ENCODE assay signal across 11 cellular contexts in the genomic region with DNA sequence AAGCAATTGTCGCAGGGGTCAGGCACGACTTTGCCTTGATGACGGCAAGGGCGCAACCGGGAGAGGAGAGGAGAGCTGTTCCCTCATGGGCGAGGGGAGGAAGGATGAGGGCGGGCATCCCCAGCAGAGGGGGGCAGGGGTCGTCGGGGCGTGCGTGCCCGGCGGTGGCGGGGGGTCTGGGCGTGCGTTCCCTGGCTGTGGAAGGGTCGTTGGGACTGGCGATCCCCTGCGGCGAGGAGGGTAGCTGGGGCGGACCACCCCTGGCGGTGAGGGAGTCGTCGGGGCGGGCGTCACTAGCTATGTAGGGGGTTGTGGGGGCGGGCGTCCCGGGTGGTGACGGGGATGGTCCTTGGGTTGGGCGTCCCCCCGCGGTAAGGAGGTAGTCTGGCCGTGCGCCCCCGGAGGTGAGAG. TPM values are rescaled to one million over a fixed set of nuclear protein-coding genes. Genes with fewer than 3 reads are reported as not detected.
DNase-seq lines count a peak whose midpoint lies in the region; ATAC-seq and TF ChIP-seq lines count a peak whose summit lies in the region.
"Had no signal": no experiment of that assay in that cellular context is flagged by ENCODE, and none has a peak within 500 bp of the region (broad histone marks: within the 10 kb centered on the region; RNA-seq: fewer than 3 reads in every experiment).

No MANE protein-coding gene starts in this region.

- H3K79me2 ChIP-seq in SK-N-SH (ENCODE audit: insufficient read depth) (no peaks in the 10 kb centered on the region), PC-3 (ENCODE audit: low read length) (no peaks in the 10 kb centered on the region), smooth muscle cell (ENCODE audit: low read depth) (no peaks in the 10 kb centered on the region)

- TF ChIP-seq EP300 in SK-N-SH (IDR thresholded peaks at IDR 0.05; ENCODE audit: borderline replicate concordance in 1 of 2, low read depth in 1 of 2, low read length in 1 of 2): no peak
- TF ChIP-seq EP300 in esophagus muscularis mucosa (IDR thresholded peaks at IDR 0.05): no peak

- no peak for DNase-seq in SK-N-SH
- DNase-seq in PC-3: no peak
- DNase-seq in esophagus muscularis mucosa (ENCODE audit: extremely low spot score): no peak
- no peak for DNase-seq in smooth muscle cell (lab: John Stamatoyannopoulos, UW; ENCODE audit: unreplicated experiment)
- no peak for DNase-seq in retina
- DNase-seq in 8988T: no peak
- DNase-seq in NCI-H446 treated with DMSO at 0.1 percent for 48 hours (lab: John Stamatoyannopoulos, UW): no peak
- DNase-seq: NCI-H2029 had no signal

- H3F3A ChIP-seq in SK-N-SH (replicated peaks; ENCODE audit: insufficient read depth) (peaks cover 12% of the 10 kb centered on the region), PC-3 (ENCODE audit: low read length, unreplicated experiment) (no peaks in the 10 kb centered on the region), smooth muscle cell (ENCODE audit: low read depth) (no peaks in the 10 kb centered on the region)

- TF ChIP-seq CTCF in SK-N-SH (IDR thresholded peaks at IDR 0.05): no peak
- TF ChIP-seq CTCF in PC-3 (conservative IDR thresholded peaks at IDR 0.05; ENCODE audit: low read depth, low read length): no peak
- no peak for TF ChIP-seq CTCF in esophagus muscularis mucosa (IDR thresholded peaks at IDR 0.05)
- no peak for TF ChIP-seq CTCF in smooth muscle cell (IDR thresholded peaks at IDR 0.05; ENCODE audit: borderline replicate concordance, insufficient read depth, poor library complexity, severe bottlenecking)

- ATAC-seq in SK-N-SH treated with all-trans-retinoic acid at 6 μM for 48 hours: no peak
- ATAC-seq in PC-3: no peak

- H3K36me3 ChIP-seq in SK-N-SH (replicated peaks in 1 of 2; ENCODE audit: control insufficient read depth in 1 of 2, insufficient read depth in 2 of 2, low read length in 1 of 2) (no peaks in the 10 kb centered on the region), PC-3 (ENCODE audit: low read depth, low read length) (no peaks in the 10 kb centered on the region), esophagus muscularis mucosa (no peaks in the 10 kb centered on the region), smooth muscle cell (ENCODE audit: low read depth) (no peaks in the 10 kb centered on the region)
- H3K36me3 ChIP-seq: pancreas had no signal

- H3K4me3 ChIP-seq in SK-N-SH (ENCODE audit: low read depth in 2 of 2, low read length in 1 of 2): no peak overlapping the region
- H3K4me3 ChIP-seq in PC-3 (ENCODE audit: low read length): no peak overlapping the region
- H3K4me3 ChIP-seq in esophagus muscularis mucosa: peak overlapping the region; percentile 33 to 51 (median 45)
- peak overlapping the region; percentile 45 for H3K4me3 ChIP-seq in smooth muscle cell

- no peak overlapping the region for H2AFZ ChIP-seq in SK-N-SH (ENCODE audit: low read depth)
- no peak overlapping the region for H2AFZ ChIP-seq in PC-3 (ENCODE audit: low read length)
- no peak overlapping the region for H2AFZ ChIP-seq in smooth muscle cell (ENCODE audit: low read depth)

- H4K20me1 ChIP-seq in SK-N-SH (ENCODE audit: insufficient read depth): no peaks in the 10 kb centered on the region
- H4K20me1 ChIP-seq in PC-3 (ENCODE audit: low read length): no peaks in the 10 kb centered on the region
- H4K20me1 ChIP-seq in smooth muscle cell (ENCODE audit: low read depth): peaks cover 23% of the 10 kb centered on the region

- CTCF ChIA-PET in SK-N-SH (lab: Yijun Ruan, JAX): interaction anchor here (1.3 to 2.5 kb wide), 3 partner anchors 25 to 200 kb away, joined by 3 to 7 read pairs (median 4); no protein-coding TSS in a partner anchor
- CTCF ChIA-PET in PC-3 (lab: Charles Lee): no interaction called here

- H3K4me2 ChIP-seq in SK-N-SH (no peak overlapping the region), PC-3 (ENCODE audit: low read length) (peak overlapping the region; percentile 60), smooth muscle cell (peak overlapping the region; percentile 84)

- TF ChIP-seq RAD21 in SK-N-SH (IDR thresholded peaks at IDR 0.05; ENCODE audit: low read length): no peak

- H3K9ac ChIP-seq in SK-N-SH (no peak overlapping the region), PC-3 (ENCODE audit: low read length) (no peak overlapping the region), smooth muscle cell (ENCODE audit: low read depth) (no peak overlapping the region)

- H3K9me2 ChIP-seq in SK-N-SH (no peaks in the 10 kb centered on the region), PC-3 (replicated peaks; ENCODE audit: low read length) (no peaks in the 10 kb centered on the region)

- POLR2A ChIA-PET in SK-N-SH (lab: Yijun Ruan, JAX) (no interaction called here), PC-3 (lab: Charles Lee; ENCODE audit: unreplicated experiment) (interaction anchor here (0.7 kb wide), 1 partner anchor 12 kb away, joined by 34 read pairs; no protein-coding TSS in a partner anchor)

- no peaks in the 10 kb centered on the region for H3K9me3 ChIP-seq in SK-N-SH
- no peaks in the 10 kb centered on the region for H3K9me3 ChIP-seq in PC-3 (ENCODE audit: low read length)
- no peaks in the 10 kb centered on the region for H3K9me3 ChIP-seq in esophagus muscularis mucosa
- no peaks in the 10 kb centered on the region for H3K9me3 ChIP-seq in smooth muscle cell (replicated peaks; ENCODE audit: low read depth)
- H3K9me3 ChIP-seq: pancreas had no signal

- H3K4me1 ChIP-seq in SK-N-SH (ENCODE audit: control insufficient read depth in 1 of 2, insufficient read depth in 2 of 2, low read depth in 1 of 2, low read length in 1 of 2): peaks cover 0 to 20% of the 10 kb centered on the region in 2 experiments; a peak in 1 of 4 replicates
- no peaks in the 10 kb centered on the region for H3K4me1 ChIP-seq in PC-3 (ENCODE audit: insufficient read depth, low read length)
- H3K4me1 ChIP-seq in esophagus muscularis mucosa: peaks cover 44 to 60% (median 57%) of the 10 kb centered on the region in 4 donors
- H3K4me1 ChIP-seq in smooth muscle cell (ENCODE audit: low read depth): no peaks in the 10 kb centered on the region
- H3K4me1 ChIP-seq: pancreas had no signal

- peaks cover 62% of the 10 kb centered on the region for H3K27me3 ChIP-seq in SK-N-SH (ENCODE audit: insufficient read depth)
- H3K27me3 ChIP-seq in PC-3 (ENCODE audit: low read length): peaks cover 27% of the 10 kb centered on the region
- peaks cover 12 to 98% (median 67%) of the 10 kb centered on the region in 4 donors for H3K27me3 ChIP-seq in esophagus muscularis mucosa
- H3K27me3 ChIP-seq in smooth muscle cell (ENCODE audit: low read depth): peaks cover 71% of the 10 kb centered on the region

- H3K27ac ChIP-seq in SK-N-SH (ENCODE audit: low read depth in 2 of 2, low read length in 1 of 2): no peak overlapping the region
- H3K27ac ChIP-seq in PC-3 (ENCODE audit: low read length): no peak overlapping the region
- no peak overlapping the region for H3K27ac ChIP-seq in esophagus muscularis mucosa (replicated peaks in 1 of 4)
- no peak overlapping the region for H3K27ac ChIP-seq in smooth muscle cell (ENCODE audit: low read depth)
- H3K27ac ChIP-seq: pancreas had no signal

- WGBS in SK-N-SH (ENCODE audit: low lambda C conversion rate): 8% methylated on average over 10 of the region's 36 CpGs
- WGBS in esophagus muscularis mucosa: 0% methylated on average over 8 of the region's 36 CpGs
- WGBS in smooth muscle cell (ENCODE audit: low lambda C conversion rate): 11% methylated on average over 14 of the region's 36 CpGs

- intact Hi-C loops in PC-3 (cut with micrococcal nuclease): no loop called here
- intact Hi-C loops in esophagus muscularis mucosa (cut with DNase I): no loop called here

- BruUV-seq in PC-3 (replicated peaks; lab: Mats Ljungman, UMichigan): no TSS peak

- no peak for TF ChIP-seq POLR2A in esophagus muscularis mucosa (IDR thresholded peaks at IDR 0.05; ENCODE audit: low read depth)

TF ChIP-seq in SK-N-SH, 30 proteins besides CTCF, POLR2A, EP300 and RAD21 (continues in another document):
- TF ChIP-seq ELF1 (IDR thresholded peaks at IDR 0.05) (no peak), FOXJ3 (CRISPR knock-in tag; IDR thresholded peaks at IDR 0.05) (no peak)
- TF ChIP-seq, protein P1, sequence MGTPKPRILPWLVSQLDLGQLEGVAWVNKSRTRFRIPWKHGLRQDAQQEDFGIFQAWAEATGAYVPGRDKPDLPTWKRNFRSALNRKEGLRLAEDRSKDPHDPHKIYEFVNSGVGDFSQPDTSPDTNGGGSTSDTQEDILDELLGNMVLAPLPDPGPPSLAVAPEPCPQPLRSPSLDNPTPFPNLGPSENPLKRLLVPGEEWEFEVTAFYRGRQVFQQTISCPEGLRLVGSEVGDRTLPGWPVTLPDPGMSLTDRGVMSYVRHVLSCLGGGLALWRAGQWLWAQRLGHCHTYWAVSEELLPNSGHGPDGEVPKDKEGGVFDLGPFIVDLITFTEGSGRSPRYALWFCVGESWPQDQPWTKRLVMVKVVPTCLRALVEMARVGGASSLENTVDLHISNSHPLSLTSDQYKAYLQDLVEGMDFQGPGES (IDR thresholded peaks at IDR 0.05; ENCODE audit: low read depth, low read length): no peak

TF ChIP-seq in SK-N-SH treated with all-trans-retinoic acid at 6 μM for 48 hours, 23 proteins besides CTCF, POLR2A, EP300 and RAD21 (continues in another document):
- TF ChIP-seq, protein P2, sequence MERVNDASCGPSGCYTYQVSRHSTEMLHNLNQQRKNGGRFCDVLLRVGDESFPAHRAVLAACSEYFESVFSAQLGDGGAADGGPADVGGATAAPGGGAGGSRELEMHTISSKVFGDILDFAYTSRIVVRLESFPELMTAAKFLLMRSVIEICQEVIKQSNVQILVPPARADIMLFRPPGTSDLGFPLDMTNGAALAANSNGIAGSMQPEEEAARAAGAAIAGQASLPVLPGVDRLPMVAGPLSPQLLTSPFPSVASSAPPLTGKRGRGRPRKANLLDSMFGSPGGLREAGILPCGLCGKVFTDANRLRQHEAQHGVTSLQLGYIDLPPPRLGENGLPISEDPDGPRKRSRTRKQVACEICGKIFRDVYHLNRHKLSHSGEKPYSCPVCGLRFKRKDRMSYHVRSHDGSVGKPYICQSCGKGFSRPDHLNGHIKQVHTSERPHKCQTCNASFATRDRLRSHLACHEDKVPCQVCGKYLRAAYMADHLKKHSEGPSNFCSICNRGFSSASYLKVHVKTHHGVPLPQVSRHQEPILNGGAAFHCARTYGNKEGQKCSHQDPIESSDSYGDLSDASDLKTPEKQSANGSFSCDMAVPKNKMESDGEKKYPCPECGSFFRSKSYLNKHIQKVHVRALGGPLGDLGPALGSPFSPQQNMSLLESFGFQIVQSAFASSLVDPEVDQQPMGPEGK (CRISPR knock-in tag; IDR thresholded peaks at IDR 0.05; ENCODE audit: borderline replicate concordance): no peak

RNA-seq across cellular contexts. Expression of a gene that starts 1.7 kb away (rescaled TPM):
- 0.26 and 0.42 TPM in 2 replicates for polyA plus RNA-seq in SK-N-SH (2012; rRNA removed)
- 0.15 and 0.17 TPM in 2 replicates for polyA plus RNA-seq in SK-N-SH (2012; cell fraction: cytosol; rRNA removed)
- polyA plus RNA-seq in SK-N-SH (2012; cell fraction: nucleus; rRNA removed): 0.35 and 1.6 TPM in 2 replicates
- 0.04 TPM in 1 of 2 replicates, not detected in the other for total RNA-seq in PC-3 (2014; rRNA removed)
- total RNA-seq in esophagus muscularis mucosa: under 1 TPM; 0.33 to 0.83 (median 0.62) TPM
- 196 and 236 TPM in 2 replicates for total RNA-seq in smooth muscle cell
- 627 and 901 TPM in 2 replicates for polyA plus RNA-seq in smooth muscle cell
- total RNA-seq: activated CD8-positive, alpha-beta memory T cell treated with anti-CD3 and anti-CD28 coated beads for 36 hours had no signal

RNA-seq across cellular contexts. Expression of a gene that starts 42.3 kb away (rescaled TPM):
- 20.3 and 33.3 TPM in 2 replicates for polyA plus RNA-seq in SK-N-SH (2012; rRNA removed)
- 15.1 and 18.6 TPM in 2 replicates for polyA plus RNA-seq in SK-N-SH (2012; cell fraction: cytosol; rRNA removed)
- polyA plus RNA-seq in SK-N-SH (2012; cell fraction: nucleus; rRNA removed): 79.6 and 83.0 TPM in 2 replicates
- total RNA-seq in PC-3 (2014; rRNA removed): 97.1 and 155 TPM in 2 replicates
- 100 to 1,000 TPM in 1 of 4 donors, 10 to 100 TPM in 3; 54.8 to 116 (median 77.4) TPM for total RNA-seq in esophagus muscularis mucosa
- total RNA-seq in smooth muscle cell: 16.2 and 37.8 TPM in 2 replicates
- 25.4 and 30.3 TPM in 2 replicates for polyA plus RNA-seq in smooth muscle cell

Comparison
In these comparisons a context has a peak if more than half of its experiments do, and no peak if none do; other contexts are left out.
1. H3K4me3 ChIP-seq: peak in esophagus muscularis mucosa (4 of 4) and smooth muscle cell (single experiment); none in SK-N-SH (0 of 2) and PC-3 (single experiment).
2. RNA of a gene that starts 1.7 kb away (total RNA-seq): 196 to 236 TPM in smooth muscle cell; 0.33 to 0.83 TPM in esophagus muscularis mucosa and 0.04 TPM in PC-3; every median in the first group is over 100 times any median in the second.